Comparison of ENCODE assay signal across 8 cellular contexts in genomic region chr10:13787015-13787421, GRCh38.
DNase-seq lines count a peak whose midpoint lies in the region; ATAC-seq and TF ChIP-seq lines count a peak whose summit lies in the region.

No MANE protein-coding gene starts in this region.

- TF ChIP-seq POLR2A in heart left ventricle (IDR thresholded peaks at IDR 0.05), result no peak
- no peak for TF ChIP-seq POLR2A in esophagus squamous epithelium (IDR thresholded peaks at IDR 0.05)

- WGBS in heart left ventricle, 4 donors, result 34 to 45% (median 42%) methylated on average over 11 of the region's 11 CpGs
- WGBS in esophagus squamous epithelium, 2 donors, result 16 to 21% methylated on average over 8 to 11 of the region's 11 CpGs

- peak overlapping the region in 1 of 12 donors; percentile 25 for H3K4me3 ChIP-seq in heart left ventricle
- H3K4me3 ChIP-seq in left ventricle myocardium inferior, result no peak overlapping the region
- H3K4me3 ChIP-seq in esophagus squamous epithelium, result no peak overlapping the region

- H3K4me1 ChIP-seq in heart left ventricle (peaks cover 3 to 47% (median 28%) of the 10 kb centered on the region in 12 donors), left ventricle myocardium inferior (peaks cover 61% of the 10 kb centered on the region), esophagus squamous epithelium (peaks cover 17 to 29% (median 22%) of the 10 kb centered on the region in 3 donors)

- H3K27ac ChIP-seq in heart left ventricle, result peak overlapping the region in 9 of 12 donors; percentile 3 to 81 (median 20)
- H3K27ac ChIP-seq in left ventricle myocardium inferior (replicated peaks), result peak overlapping the region; percentile 60
- H3K27ac ChIP-seq in esophagus squamous epithelium, result peak overlapping the region in 2 of 4 donors; percentile 35 to 78

- TF ChIP-seq CTCF in heart left ventricle (IDR thresholded peaks at IDR 0.05) (no peak), left ventricle myocardium inferior (IDR thresholded peaks at IDR 0.05; ENCODE audit: borderline replicate concordance) (no peak), esophagus squamous epithelium (IDR thresholded peaks at IDR 0.05) (no peak)

- H3K27me3 ChIP-seq in heart left ventricle (no peaks in the 10 kb centered on the region), left ventricle myocardium inferior (ENCODE audit: low read depth) (no peaks in the 10 kb centered on the region), esophagus squamous epithelium (no peaks in the 10 kb centered on the region)

- DNase-seq in heart left ventricle, result peak in 3 of 5 donors; percentile 27 to 39 (median 29)
- no peak for DNase-seq in Right ventricle myocardium inferior (ENCODE audit: missing footprints)
- peak; percentile 74 for DNase-seq in activated CD8-positive, alpha-beta memory T cell treated with anti-CD3 and anti-CD28 coated beads, Interleukin-2, amount 50 U/mL, for 48 hours
- no peak for DNase-seq in left ventricle myocardium inferior
- DNase-seq in stimulated activated CD4-positive, alpha-beta T cell treated with anti-CD3 and anti-CD28 coated beads, TNF-alpha, amount 100 ng/mL, for 1 hour (ENCODE audit: low read depth in 3 of 3, low spot score in 1 of 3), result peak; percentile 36 to 56 (median 51)
- DNase-seq in NCI-H2029 treated with DMSO at 0.1 percent for 48 hours (lab: John Stamatoyannopoulos, UW), result no peak
- DNase-seq in esophagus squamous epithelium (lab: John Stamatoyannopoulos, UW), result no peak

- intact Hi-C loops in heart left ventricle (cut with DNase I) (loop anchor here in 9 of 10 donors (1.0 to 10.0 kb wide), 11 partner anchors 95 to 690 kb away; no protein-coding TSS in a partner anchor), Right ventricle myocardium inferior (cut with DNase I) (loop anchor here (1.0 to 10.0 kb wide), 5 partner anchors 50 to 408 kb away; no protein-coding TSS in a partner anchor), left ventricle myocardium inferior (cut with micrococcal nuclease) (loop anchor here (5.0 kb wide), 1 partner anchor 305 kb away; no protein-coding TSS in a partner anchor), esophagus squamous epithelium (cut with DNase I) (loop anchor here (5.0 to 10.0 kb wide), 2 partner anchors 305 to 408 kb away; no protein-coding TSS in a partner anchor)

- ATAC-seq in heart left ventricle, result peak in 2 of 4 donors; percentile 15 to 61
- ATAC-seq in Right ventricle myocardium inferior, result no peak
- peak; percentile 71 for ATAC-seq in HG03520 (IDR thresholded peaks at IDR 0.05; ENCODE audit: unreplicated experiment)

- H3K9me3 ChIP-seq in heart left ventricle (no peaks in the 10 kb centered on the region), left ventricle myocardium inferior (replicated peaks) (no peaks in the 10 kb centered on the region), esophagus squamous epithelium (no peaks in the 10 kb centered on the region)

- H3K36me3 ChIP-seq in heart left ventricle, result peaks cover 0 to 21% (median 2%) of the 10 kb centered on the region in 9 donors
- H3K36me3 ChIP-seq in left ventricle myocardium inferior, result peaks cover 4% of the 10 kb centered on the region
- peaks cover 0 to 10% (median 0%) of the 10 kb centered on the region in 3 donors for H3K36me3 ChIP-seq in esophagus squamous epithelium

Comparison
In these comparisons a context has a peak if more than half of its experiments do, and no peak if none do; other contexts are left out.
1. DNase-seq: peak in heart left ventricle (3 of 5), activated CD8-positive, alpha-beta memory T cell treated with anti-CD3 and anti-CD28 coated beads, Interleukin-2, amount 50 U/mL, for 48 hours (single experiment) and stimulated activated CD4-positive, alpha-beta T cell treated with anti-CD3 and anti-CD28 coated beads, TNF-alpha, amount 100 ng/mL, for 1 hour (3 of 3); none in Right ventricle myocardium inferior (single experiment), left ventricle myocardium inferior (single experiment), NCI-H2029 treated with DMSO at 0.1 percent for 48 hours (single experiment) and esophagus squamous epithelium (single experiment).